In the genomic region with DNA sequence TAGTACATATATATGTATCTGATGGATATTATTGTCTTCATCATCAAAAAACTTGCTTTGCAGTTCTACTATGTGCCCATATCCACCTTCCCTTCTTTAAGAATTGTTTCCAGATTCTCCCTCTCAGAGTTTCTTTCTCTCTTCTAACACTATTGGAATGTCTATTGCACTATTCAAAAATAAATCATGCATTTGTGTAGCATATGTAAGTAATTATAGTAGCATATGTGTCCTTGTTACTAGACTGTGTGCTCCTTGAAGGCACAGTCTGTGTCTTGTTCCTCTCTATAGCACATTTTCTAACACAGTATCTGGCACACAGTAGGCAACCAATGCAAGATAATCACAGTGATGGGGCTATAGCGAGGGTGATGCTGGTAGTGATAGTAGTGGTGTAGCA, we compare ENCODE assay signal across 22 cellular contexts.
"Had no signal": no experiment of that assay in that cellular context is flagged by ENCODE, and none has a peak within 500 bp of the region (broad histone marks: within the 10 kb centered on the region; RNA-seq: fewer than 3 reads in every experiment).

No MANE protein-coding gene starts in this region.

- ATAC-seq: activated CD8-positive, alpha-beta T cell treated with anti-CD3 and anti-CD28 coated beads for 36 hours; activated T-cell treated with anti-CD3 and anti-CD28 coated beads, Interleukin-2, amount 50 U/mL, for 4 hours; gastroesophageal sphincter; heart left ventricle; left lobe of liver; natural killer cell treated with Interleukin-12 subunit alpha and Interleukin-12 subunit beta and Interleukin-15 and Interleukin-18, amount 100 ng/mL, for 72 hours; stimulated activated memory B cell treated with anti-CD40 and anti-IgM and Interleukin-4, amounts not matched to agents 10 μg/mL and 1 μg/mL and 100 μg/mL, for 72 hours had no signal

- H3K9me3 ChIP-seq: esophagus muscularis mucosa, gastroesophageal sphincter, heart left ventricle, spleen, testis had no signal

- H3K4me3 Mint-ChIP-seq: activated CD4-positive, alpha-beta T cell treated with anti-CD3 and anti-CD28 coated beads, Interleukin-2, amount 10 ng/mL, durations not matched to agents 24 days and 14 days; activated CD8-positive, alpha-beta T cell treated with anti-CD3 and anti-CD28 coated beads for 36 hours; activated naive CD4-positive, alpha-beta T cell treated with anti-CD3 and anti-CD28 coated beads for 36 hours; activated T-cell treated with anti-CD3 and anti-CD28 coated beads, Interleukin-2, amount 50 U/mL, for 4 hours; mesothelial cell of epicardium; natural killer cell treated with Interleukin-12 subunit alpha and Interleukin-12 subunit beta and Interleukin-15 and Interleukin-18, amount 100 ng/mL, for 72 hours; stimulated activated memory B cell treated with anti-CD40 and anti-IgM and Interleukin-4, amounts not matched to agents 10 μg/mL and 1 μg/mL and 100 μg/mL, for 72 hours; type B pancreatic cell had no signal

- H3K27me3 Mint-ChIP-seq: activated CD4-positive, alpha-beta T cell treated with anti-CD3 and anti-CD28 coated beads, Interleukin-2, amount 10 ng/mL, durations not matched to agents 24 days and 14 days; activated CD8-positive, alpha-beta T cell treated with anti-CD3 and anti-CD28 coated beads for 36 hours; natural killer cell treated with Interleukin-12 subunit alpha and Interleukin-12 subunit beta and Interleukin-15 and Interleukin-18, amount 100 ng/mL, for 72 hours; stimulated activated memory B cell treated with anti-CD40 and anti-IgM and Interleukin-4, amounts not matched to agents 10 μg/mL and 1 μg/mL and 100 μg/mL, for 72 hours had no signal

- H3K27me3 ChIP-seq: esophagus muscularis mucosa, gastroesophageal sphincter, heart left ventricle, spleen, testis had no signal

- H3K4me1 ChIP-seq: spleen, testis had no signal

- DNase-seq: activated CD4-positive, alpha-beta T cell treated with anti-CD3 and anti-CD28 coated beads, Interleukin-2, amount 10 ng/mL, durations not matched to agents 24 days and 14 days; activated CD8-positive, alpha-beta T cell treated with anti-CD3 and anti-CD28 coated beads for 36 hours; activated naive CD4-positive, alpha-beta T cell treated with anti-CD3 and anti-CD28 coated beads for 36 hours; activated T-cell treated with anti-CD3 and anti-CD28 coated beads, Interleukin-2, amount 50 U/mL, for 4 hours; anterior cingulate cortex; heart left ventricle; kidney; posterior cingulate gyrus; retina; spleen; stimulated activated CD4-positive, alpha-beta T cell treated with anti-CD3 and anti-CD28 coated beads, Interleukin-4, amount 100 ng/mL, for 4 hours; T-helper 9 cell; testis had no signal

- H3K36me3 Mint-ChIP-seq: mesothelial cell of epicardium; stimulated activated memory B cell treated with anti-CD40 and anti-IgM and Interleukin-4, amounts not matched to agents 10 μg/mL and 1 μg/mL and 100 μg/mL, for 72 hours had no signal

- H3K36me3 ChIP-seq: esophagus muscularis mucosa, gastroesophageal sphincter, heart left ventricle, spleen had no signal

- H3K27ac ChIP-seq: coronary artery, esophagus muscularis mucosa, gastroesophageal sphincter, spleen had no signal

- H3K4me1 Mint-ChIP-seq: activated CD4-positive, alpha-beta T cell treated with anti-CD3 and anti-CD28 coated beads, Interleukin-2, amount 10 ng/mL, durations not matched to agents 24 days and 14 days; stimulated activated memory B cell treated with anti-CD40 and anti-IgM and Interleukin-4, amounts not matched to agents 10 μg/mL and 1 μg/mL and 100 μg/mL, for 72 hours had no signal

- H3K9me3 Mint-ChIP-seq: activated CD4-positive, alpha-beta T cell treated with anti-CD3 and anti-CD28 coated beads, Interleukin-2, amount 10 ng/mL, durations not matched to agents 24 days and 14 days; activated CD8-positive, alpha-beta T cell treated with anti-CD3 and anti-CD28 coated beads for 36 hours; activated naive CD4-positive, alpha-beta T cell treated with anti-CD3 and anti-CD28 coated beads for 36 hours; activated T-cell treated with anti-CD3 and anti-CD28 coated beads, Interleukin-2, amount 50 U/mL, for 4 hours; mesothelial cell of epicardium; natural killer cell treated with Interleukin-12 subunit alpha and Interleukin-12 subunit beta and Interleukin-15 and Interleukin-18, amount 100 ng/mL, for 72 hours; stimulated activated memory B cell treated with anti-CD40 and anti-IgM and Interleukin-4, amounts not matched to agents 10 μg/mL and 1 μg/mL and 100 μg/mL, for 72 hours; type B pancreatic cell had no signal

- H3K27ac Mint-ChIP-seq: activated CD4-positive, alpha-beta T cell treated with anti-CD3 and anti-CD28 coated beads, Interleukin-2, amount 10 ng/mL, durations not matched to agents 24 days and 14 days; activated CD8-positive, alpha-beta T cell treated with anti-CD3 and anti-CD28 coated beads for 36 hours; activated naive CD4-positive, alpha-beta T cell treated with anti-CD3 and anti-CD28 coated beads for 36 hours; mesothelial cell of epicardium; natural killer cell treated with Interleukin-12 subunit alpha and Interleukin-12 subunit beta and Interleukin-15 and Interleukin-18, amount 100 ng/mL, for 72 hours; stimulated activated memory B cell treated with anti-CD40 and anti-IgM and Interleukin-4, amounts not matched to agents 10 μg/mL and 1 μg/mL and 100 μg/mL, for 72 hours; type B pancreatic cell had no signal

- H3K4me3 ChIP-seq: coronary artery, esophagus muscularis mucosa, gastroesophageal sphincter, heart left ventricle, lung, spleen, testis had no signal
